ENCODE assay signal across 4 cellular contexts in the genomic region with DNA sequence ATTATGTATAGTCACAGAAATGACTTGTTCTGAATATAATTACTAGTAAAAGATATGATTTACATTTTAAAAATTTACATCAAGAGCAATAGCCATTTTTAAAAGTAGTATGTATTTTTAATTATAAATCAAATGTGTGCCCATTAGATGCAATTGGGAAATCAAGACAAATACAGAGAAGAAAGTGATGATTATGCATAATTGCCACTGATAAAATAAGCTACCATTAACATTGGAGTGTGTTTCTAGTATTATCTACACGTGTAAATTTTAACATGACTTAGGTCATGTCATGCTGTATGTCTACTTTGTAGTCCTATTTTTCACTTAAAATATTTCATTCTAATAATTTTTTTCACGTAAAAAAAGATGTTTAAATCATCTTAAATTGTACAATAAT.
TF ChIP-seq lines count a peak whose summit lies in the region.

No MANE protein-coding gene starts in this region.

TF ChIP-seq in HepG2, 621 proteins besides CTCF, POLR2A, EP300 and RAD21:
- TF ChIP-seq MAFK (conservative IDR thresholded peaks at IDR 0.05 in 1 of 2, IDR thresholded peaks at IDR 0.05 in 1 of 2; ENCODE audit: low read length in 2 of 2) (peak; percentile 80 to 87), MAFF (IDR thresholded peaks at IDR 0.05; ENCODE audit: low read depth, low read length) (peak; percentile 84), KDM3A (CRISPR knock-in tag; IDR thresholded peaks at IDR 0.05; ENCODE audit: low read depth) (no peak), PAF1 (CRISPR knock-in tag; IDR thresholded peaks at IDR 0.05) (no peak), TRIM24 (CRISPR knock-in tag; IDR thresholded peaks at IDR 0.05) (no peak), ZNF205 (CRISPR knock-in tag; IDR thresholded peaks at IDR 0.05) (no peak)
TF ChIP-seq in HepG2: peak in this region for 2.

TF ChIP-seq in A549, 52 proteins besides CTCF, POLR2A, EP300 and RAD21:
- TF ChIP-seq MAFK (IDR thresholded peaks at IDR 0.05; ENCODE audit: partially characterized antibody), result peak; percentile 56
- no peak for TF ChIP-seq HOXA7 (CRISPR knock-in tag; IDR thresholded peaks at IDR 0.05)
- no peak for TF ChIP-seq JUNB (IDR thresholded peaks at IDR 0.05)
- TF ChIP-seq HOXB13 (CRISPR knock-in tag; IDR thresholded peaks at IDR 0.05; ENCODE audit: low read depth), result no peak

TF ChIP-seq in IMR-90, 13 proteins besides CTCF, POLR2A, EP300 and RAD21:
- TF ChIP-seq, protein P1, sequence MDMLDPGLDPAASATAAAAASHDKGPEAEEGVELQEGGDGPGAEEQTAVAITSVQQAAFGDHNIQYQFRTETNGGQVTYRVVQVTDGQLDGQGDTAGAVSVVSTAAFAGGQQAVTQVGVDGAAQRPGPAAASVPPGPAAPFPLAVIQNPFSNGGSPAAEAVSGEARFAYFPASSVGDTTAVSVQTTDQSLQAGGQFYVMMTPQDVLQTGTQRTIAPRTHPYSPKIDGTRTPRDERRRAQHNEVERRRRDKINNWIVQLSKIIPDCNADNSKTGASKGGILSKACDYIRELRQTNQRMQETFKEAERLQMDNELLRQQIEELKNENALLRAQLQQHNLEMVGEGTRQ (IDR thresholded peaks at IDR 0.05; ENCODE audit: low read depth, low read length), result no peak
- TF ChIP-seq MAFK (IDR thresholded peaks at IDR 0.05; ENCODE audit: low read depth, low read length), result peak; percentile 82

TF ChIP-seq in K562, 482 proteins besides CTCF, POLR2A, EP300 and RAD21:
- TF ChIP-seq MAFG (tag; conservative IDR thresholded peaks at IDR 0.05) (peak; percentile 22; the same call in 1 of the 2 replicates), KLF1 (tag; IDR thresholded peaks at IDR 0.05) (no peak), MAFK (IDR thresholded peaks at IDR 0.05; ENCODE audit: low read length) (peak; percentile 49), MAFF (IDR thresholded peaks at IDR 0.05; ENCODE audit: low read length) (peak; percentile 31; the same call in 1 of the 2 replicates), ZNF316 (IDR thresholded peaks at IDR 0.05) (peak; percentile 45; the same call in 1 of the 2 replicates), BDP1 (IDR thresholded peaks at IDR 0.05; ENCODE audit: insufficient read depth, insufficient read length) (no peak), ZNF197 (CRISPR knock-in tag; IDR thresholded peaks at IDR 0.05; ENCODE audit: low read depth) (no peak), CBX5 (IDR thresholded peaks at IDR 0.05; ENCODE audit: borderline replicate concordance, low read depth) (no peak), C11orf30 (IDR thresholded peaks at IDR 0.05; ENCODE audit: low read depth) (peak; percentile 38)
